Comparison of ENCODE assay signal across 8 cellular contexts in genomic region chr5:112160652-112161391, GRCh38.
DNase-seq lines count a peak whose midpoint lies in the region; ATAC-seq, FAIRE-seq and TF ChIP-seq lines count a peak whose summit lies in the region.

No MANE protein-coding gene starts in this region.

- TF ChIP-seq CTCF in LNCAP (IDR thresholded peaks at IDR 0.05) (peak; percentile 99), RWPE1 (conservative IDR thresholded peaks at IDR 0.05; ENCODE audit: low read depth) (peak; percentile 99), fibroblast of pulmonary artery (IDR thresholded peaks at IDR 0.05; ENCODE audit: low read length, missing control alignments) (peak; percentile 99), neural cell (IDR thresholded peaks at IDR 0.05; ENCODE audit: poor library complexity, severe bottlenecking) (peak; percentile 100)

- FAIRE-seq in G401.6 (lab: Jason Lieb, UNC) = peak; percentile 86

- TF ChIP-seq EP300 in neural cell (conservative IDR thresholded peaks at IDR 0.05; ENCODE audit: poor library complexity, severe bottlenecking) = peak; percentile 57

- POLR2A ChIA-PET in RWPE1 (lab: Yijun Ruan, JAX; ENCODE audit: low non-redundant PET) = interaction anchor here (0.6 to 0.7 kb wide), 2 partner anchors 649 to 1013 kb away, joined by 3 to 7 read pairs; no protein-coding TSS in a partner anchor

- no peaks in the 10 kb centered on the region for H3K9me2 ChIP-seq in neural cell (ENCODE audit: insufficient read depth, low read length)

- H3K27ac ChIP-seq in RWPE1 (peak overlapping the region; percentile 76), neural cell (ENCODE audit: low read length) (peak overlapping the region; percentile 79)

- no peaks in the 10 kb centered on the region for H4K20me1 ChIP-seq in neural cell (ENCODE audit: insufficient read depth)

- H3F3A ChIP-seq in neural cell (ENCODE audit: insufficient read depth, low read length, poor library complexity, severe bottlenecking) = no peaks in the 10 kb centered on the region

- peaks cover 32% of the 10 kb centered on the region for H3K4me1 Mint-ChIP-seq in stimulated activated naive CD8-positive, alpha-beta T cell treated with anti-CD3 and anti-CD28 coated beads, Interleukin-15, amount 100 ng/mL, for 72 hours

- peak overlapping the region; percentile 89 for H3K4me2 ChIP-seq in neural cell (ENCODE audit: low read length)

- peak; percentile 98 for ATAC-seq in stimulated activated naive CD8-positive, alpha-beta T cell treated with anti-CD3 and anti-CD28 coated beads, Interleukin-15, amount 100 ng/mL, for 72 hours

- no peaks in the 10 kb centered on the region for H3K27me3 ChIP-seq in neural cell (ENCODE audit: insufficient read depth, low read depth, low read length)

- H3K4me3 Mint-ChIP-seq in stimulated activated naive CD8-positive, alpha-beta T cell treated with anti-CD3 and anti-CD28 coated beads, Interleukin-15, amount 100 ng/mL, for 72 hours = peak overlapping the region; percentile 87 to 92

- peak overlapping the region; percentile 90 for H3K9ac ChIP-seq in neural cell (ENCODE audit: low read length)

- peak overlapping the region; percentile 91 to 98 for H3K27ac Mint-ChIP-seq in stimulated activated naive CD8-positive, alpha-beta T cell treated with anti-CD3 and anti-CD28 coated beads, Interleukin-15, amount 100 ng/mL, for 72 hours

- DNase-seq in H4 (ENCODE audit: low spot score) (peak; percentile 92), RWPE1 (ENCODE audit: low spot score) (peak; percentile 97), fibroblast of pulmonary artery (ENCODE audit: low read depth) (peak; percentile 93)
- DNase-seq in activated T-helper 9 cell treated with anti-CD3 and anti-CD28 coated beads, Interleukin-2, amount 50 U/mL, for 16 hours (ENCODE audit: low read depth) = peak; percentile 86
- DNase-seq in stimulated activated naive CD8-positive, alpha-beta T cell treated with anti-CD3 and anti-CD28 coated beads, Interleukin-15, amount 100 ng/mL, for 72 hours = peak; percentile 95

- H3K4me3 ChIP-seq in fibroblast of pulmonary artery (replicated peaks; ENCODE audit: low read depth, low read length) = peak overlapping the region; percentile 61
- H3K4me3 ChIP-seq in neural cell (ENCODE audit: low read length) = peak overlapping the region; percentile 92

- no peaks in the 10 kb centered on the region for H3K9me3 ChIP-seq in neural cell (ENCODE audit: low read length)

- peak overlapping the region; percentile 73 for H2AFZ ChIP-seq in neural cell (ENCODE audit: low read depth, low read length)

- H3K27me3 Mint-ChIP-seq in stimulated activated naive CD8-positive, alpha-beta T cell treated with anti-CD3 and anti-CD28 coated beads, Interleukin-15, amount 100 ng/mL, for 72 hours = no peaks in the 10 kb centered on the region

- CTCF ChIA-PET in RWPE1 (lab: Yijun Ruan, JAX) = interaction anchor here (0.5 to 2.3 kb wide), 12 partner anchors 10 to 1392 kb away, joined by 3 to 12 read pairs (median 4); partner anchors contain the start of gene EPB41L4A

- H3K9me3 Mint-ChIP-seq in stimulated activated naive CD8-positive, alpha-beta T cell treated with anti-CD3 and anti-CD28 coated beads, Interleukin-15, amount 100 ng/mL, for 72 hours = peaks cover 6 to 9% of the 10 kb centered on the region in 2 donors

- peak; percentile 74 for TF ChIP-seq RAD21 in neural cell (conservative IDR thresholded peaks at IDR 0.05)

- H3K79me2 ChIP-seq in neural cell (replicated peaks; ENCODE audit: insufficient read depth, low read length) = peaks cover 23% of the 10 kb centered on the region

- peaks cover 3% of the 10 kb centered on the region for H3K36me3 ChIP-seq in neural cell (ENCODE audit: insufficient read depth, low read length)

TF ChIP-seq in neural cell, 6 proteins besides CTCF, POLR2A, EP300 and RAD21:
- no peak for TF ChIP-seq EZH2 (IDR thresholded peaks at IDR 0.05; ENCODE audit: borderline replicate concordance, insufficient read depth, low read length, poor library complexity, severe bottlenecking)
- TF ChIP-seq REST (IDR thresholded peaks at IDR 0.05; ENCODE audit: borderline replicate concordance) = peak; percentile 96
- TF ChIP-seq TAF1 (IDR thresholded peaks at IDR 0.05; ENCODE audit: low read depth) = peak; percentile 89
- peak; percentile 92 for TF ChIP-seq SMC3 (conservative IDR thresholded peaks at IDR 0.05; ENCODE audit: poor library complexity)
- peak; percentile 96 for TF ChIP-seq POLR2AphosphoS5 (IDR thresholded peaks at IDR 0.05)
- TF ChIP-seq MXI1 (conservative IDR thresholded peaks at IDR 0.05; ENCODE audit: poor library complexity, severe bottlenecking) = peak; percentile 99

Comparison
In these comparisons a context has a peak if more than half of its experiments do, and no peak if none do; other contexts are left out.
1. Peak in every context shown above with its lines: DNase-seq, ATAC-seq, H3K4me3 ChIP-seq and H3K27ac ChIP-seq.